ENCODE assay signal across 9 cellular contexts in genomic region chr16:27328937-27329336, GRCh38. TPM values are rescaled to one million over a fixed set of nuclear protein-coding genes. Genes with fewer than 3 reads are reported as not detected.
DNase-seq lines count a peak whose midpoint lies in the region; ATAC-seq and TF ChIP-seq lines count a peak whose summit lies in the region.
"Had no signal": no experiment of that assay in that cellular context is flagged by ENCODE, and none has a peak within 500 bp of the region (broad histone marks: within the 10 kb centered on the region; RNA-seq: fewer than 3 reads in every experiment).

No MANE protein-coding gene starts in this region.

- H3K27me3 Mint-ChIP-seq in CD14-positive monocyte (ENCODE audit: low read depth in 3 of 3) (peaks cover 0 to 3% (median 2%) of the 10 kb centered on the region in 3 donors), HFFc6 (ENCODE audit: insufficient read depth) (peaks cover 1% of the 10 kb centered on the region; the same call in 1 of the 2 replicates)

- H3K36me3 Mint-ChIP-seq in CD14-positive monocyte (peaks cover 55 to 63% of the 10 kb centered on the region in 2 donors), HFFc6 (ENCODE audit: low read depth) (peaks cover 30% of the 10 kb centered on the region)

- intact Hi-C loops in CD14-positive monocyte (cut with micrococcal nuclease) (loop anchor here in 1 of 2 donors (10.0 kb wide), 1 partner anchor 76 kb away; the partner anchor contains the start of gene IL21R), posterior vena cava (cut with DNase I) (no loop called here)

- TF ChIP-seq CTCF in CD14-positive monocyte (IDR thresholded peaks at IDR 0.05) (no peak), HFFc6 (IDR thresholded peaks at IDR 0.05) (no peak), coronary artery (IDR thresholded peaks at IDR 0.05) (no peak)

- DNase-seq in CD14-positive monocyte (ENCODE audit: low spot score) (no peak), HFFc6 (no peak), coronary artery (ENCODE audit: low spot score) (no peak), posterior vena cava (ENCODE audit: low spot score) (peak; percentile 3), NCI-H526 treated with DMSO at 0.1 percent for 48 hours (lab: John Stamatoyannopoulos, UW) (no peak), HEK293T (ENCODE audit: extremely low spot score) (no peak), activated gamma-delta T cell (lab: John Stamatoyannopoulos, UW) (no peak)
- DNase-seq: COR-L47 had no signal

- H3K27ac Mint-ChIP-seq in CD14-positive monocyte (peak overlapping the region in 6 of 7 donors; percentile 63 to 85 (median 74)), HFFc6 (peak overlapping the region; percentile 98)

- TF ChIP-seq POLR2A in GM18505 (IDR thresholded peaks at IDR 0.05; ENCODE audit: borderline replicate concordance, extremely low read depth, insufficient read depth, insufficient read length), result no peak

- CTCF ChIA-PET in HEK293T (lab: Yijun Ruan, JAX), result no interaction called here

- peaks cover 0 to 3% (median 0%) of the 10 kb centered on the region in 7 donors for H3K9me3 Mint-ChIP-seq in CD14-positive monocyte
- H3K9me3 Mint-ChIP-seq in HFFc6, result no peaks in the 10 kb centered on the region

- POLR2A ChIA-PET in HEK293T (lab: Yijun Ruan, JAX), result no interaction called here

- no peak overlapping the region for H3K4me3 ChIP-seq in coronary artery

- peaks cover 70% of the 10 kb centered on the region for H3K4me1 Mint-ChIP-seq in CD14-positive monocyte
- peaks cover 58% of the 10 kb centered on the region for H3K4me1 Mint-ChIP-seq in HFFc6 (ENCODE audit: low read depth)

- no peak overlapping the region for H3K4me3 Mint-ChIP-seq in CD14-positive monocyte
- H3K4me3 Mint-ChIP-seq in HFFc6, result no peak overlapping the region

- H3K27ac ChIP-seq in coronary artery, result peak overlapping the region; percentile 97 to 98

- no peak for ATAC-seq in GM18505 (IDR thresholded peaks at IDR 0.05; ENCODE audit: unreplicated experiment)

TF ChIP-seq in HEK293T, 16 proteins besides CTCF, POLR2A, EP300 and RAD21:
- TF ChIP-seq NFRKB (IDR thresholded peaks at IDR 0.05) (no peak), SP1 (IDR thresholded peaks at IDR 0.05) (no peak), L3MBTL2 (conservative IDR thresholded peaks at IDR 0.05) (no peak), PKNOX1 (IDR thresholded peaks at IDR 0.05) (no peak)

RNA-seq across cellular contexts. Expression of gene IL4R, which starts 15.2 kb away (rescaled TPM):
- 10 to 100 TPM; 25.1 to 35.6 TPM for polyA plus RNA-seq in CD14-positive monocyte
- total RNA-seq in HFFc6 (2021; fragmentation: NEBNext Ultra II Directional; extraction: Animal tissue kit (Norgen Biotek cat#: 25700)), result 10 to 100 TPM; 20.0 to 27.0 (median 23.2) TPM
- 100 to 1,000 TPM in 1 of 2 donors, 10 to 100 TPM in 1; 99.2 to 112 TPM for total RNA-seq in posterior vena cava
